ENCODE assay signal across 8 cellular contexts in the genomic region with DNA sequence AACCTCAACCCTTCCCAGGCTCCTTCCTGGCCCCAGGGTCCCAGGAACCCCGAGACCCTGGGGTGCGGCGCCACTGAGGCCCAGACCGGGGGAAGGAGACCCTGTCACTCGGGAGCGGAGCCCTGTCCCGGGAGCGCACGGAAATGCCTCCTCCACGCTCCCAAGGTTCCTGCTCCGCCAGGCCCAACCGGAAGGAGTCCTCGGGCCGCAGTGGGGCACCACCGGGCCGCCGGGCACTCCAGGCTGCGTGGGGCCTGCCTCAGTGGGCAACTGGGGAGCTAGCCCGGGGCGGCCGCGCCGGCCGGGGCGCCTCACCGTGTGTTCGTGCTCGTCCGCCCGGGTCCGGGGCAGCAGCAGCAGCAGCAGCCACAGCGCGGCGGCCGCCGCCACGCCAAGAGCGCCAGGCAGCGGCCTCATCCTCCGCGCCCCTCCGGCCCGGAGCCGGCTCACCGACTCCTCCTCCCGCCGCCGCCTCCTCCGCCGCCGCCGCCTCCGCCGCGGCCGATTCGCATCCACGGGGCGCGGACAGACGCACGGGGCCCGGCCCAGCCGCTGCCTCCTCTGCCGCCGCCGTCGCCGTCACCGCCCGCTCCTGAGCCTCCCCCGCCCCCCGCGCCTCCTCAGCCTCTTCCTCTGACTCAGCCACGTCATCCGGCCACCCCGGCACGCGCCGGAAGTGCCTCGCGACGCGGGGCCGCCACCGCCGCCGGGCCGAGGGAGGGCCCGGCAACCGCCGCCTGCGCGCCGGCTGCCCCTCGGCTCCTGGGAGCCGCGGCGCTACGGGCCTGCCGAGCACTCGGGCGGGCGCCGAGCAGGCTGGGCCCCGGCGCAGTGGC. TPM values are rescaled to one million over a fixed set of nuclear protein-coding genes. Genes with fewer than 3 reads are reported as not detected.
DNase-seq lines count a peak whose midpoint lies in the region; ATAC-seq, FAIRE-seq and TF ChIP-seq lines count a peak whose summit lies in the region.

TM9SF3 (minus strand) TSS at position 594 of the 836 bp plus-strand sequence; CDS start at position 417, 177 bp downstream.

- peak within 1 kb of the TSS; percentile 88 to 97 (median 93) for H3K4me3 ChIP-seq in BLaER1 treated with 17β-estradiol and CSF1 and Interleukin-3, amounts not matched to agents 10 nM and 100 nM
- H3K4me3 ChIP-seq in endodermal cell (ENCODE audit: low read length), result peak within 1 kb of the TSS; percentile 88

- H3K4me2 ChIP-seq in BLaER1 treated with 17β-estradiol and CSF1 and Interleukin-3, amounts not matched to agents 10 nM and 100 nM, result peak within 1 kb of the TSS; percentile 87 to 95 (median 91)

- peaks cover 43 to 60% (median 49%) of the 10 kb centered on the region in 11 experiments for H4K20me1 ChIP-seq in BLaER1 treated with 17β-estradiol and CSF1 and Interleukin-3, amounts not matched to agents 10 nM and 100 nM

- TF ChIP-seq CTCF in endodermal cell (conservative IDR thresholded peaks at IDR 0.05), result peak; percentile 29

- FAIRE-seq in GM19239 (lab: Jason Lieb, UNC), result peak; percentile 39

- no peaks in the 10 kb centered on the region for H3K27me3 Mint-ChIP-seq in endodermal cell (ENCODE audit: insufficient read depth)

- peak within 1 kb of the TSS; percentile 98 to 99 (median 99) for H3K9ac ChIP-seq in BLaER1 treated with 17β-estradiol and CSF1 and Interleukin-3, amounts not matched to agents 10 nM and 100 nM
- peak within 1 kb of the TSS; percentile 93 for H3K9ac ChIP-seq in endodermal cell (ENCODE audit: extremely low read depth, low read length, poor library complexity, severe bottlenecking)

- no peaks in the 10 kb centered on the region for H3K36me3 Mint-ChIP-seq in endodermal cell (ENCODE audit: low read depth)

- peaks cover 60 to 84% (median 74%) of the 10 kb centered on the region in 10 experiments for H3K4me1 ChIP-seq in BLaER1 treated with 17β-estradiol and CSF1 and Interleukin-3, amounts not matched to agents 10 nM and 100 nM
- peaks cover 6% of the 10 kb centered on the region for H3K4me1 ChIP-seq in endodermal cell (ENCODE audit: control insufficient read depth, insufficient read depth, low read length)

- 0 to 2% methylated on average over 13 to 107 of the region's 107 CpGs for WGBS in endodermal cell (ENCODE audit: insufficient coverage in 1 of 2, insufficient read length in 1 of 2), 2 experiments

- H3K4me3 Mint-ChIP-seq in endodermal cell, result no peak within 1 kb of the TSS

- no peaks in the 10 kb centered on the region for H3K9me3 ChIP-seq in BLaER1 treated with 17β-estradiol and CSF1 and Interleukin-3, amounts not matched to agents 10 nM and 100 nM (replicated peaks in 1 of 11)
- H3K9me3 ChIP-seq in endodermal cell (ENCODE audit: control insufficient read depth, low read length), result no peaks in the 10 kb centered on the region

- H3K27me3 ChIP-seq in BLaER1 treated with 17β-estradiol and CSF1 and Interleukin-3, amounts not matched to agents 10 nM and 100 nM, result no peaks in the 10 kb centered on the region
- H3K27me3 ChIP-seq in endodermal cell (ENCODE audit: control insufficient read depth, insufficient read depth, low read length, poor library complexity, severe bottlenecking), result no peaks in the 10 kb centered on the region

- peaks cover 0 to 33% (median 17%) of the 10 kb centered on the region in 11 experiments; a peak in 15 of 22 replicates for H3K36me3 ChIP-seq in BLaER1 treated with 17β-estradiol and CSF1 and Interleukin-3, amounts not matched to agents 10 nM and 100 nM
- H3K36me3 ChIP-seq in endodermal cell (ENCODE audit: control insufficient read depth, insufficient read depth, low read length), result peaks cover 4% of the 10 kb centered on the region

- H3K27ac ChIP-seq in BLaER1 treated with 17β-estradiol and CSF1 and Interleukin-3, amounts not matched to agents 10 nM and 100 nM, result peak within 1 kb of the TSS; percentile 97 to 99 (median 99)
- H3K27ac ChIP-seq in endodermal cell (ENCODE audit: low read depth, low read length), result peak within 1 kb of the TSS; percentile 89

- no peaks in the 10 kb centered on the region for H3K9me3 Mint-ChIP-seq in endodermal cell

- H3K4me1 Mint-ChIP-seq in endodermal cell, result peaks cover 13% of the 10 kb centered on the region

- peak; percentile 45 for ATAC-seq in HG03457 (IDR thresholded peaks at IDR 0.05; ENCODE audit: unreplicated experiment)

- H3K27ac Mint-ChIP-seq in endodermal cell, result peak within 1 kb of the TSS; percentile 92

- DNase-seq in GM19239 (ENCODE audit: insufficient read length, low spot score) (peak; percentile 80), endodermal cell (peak; percentile 93), mesenteric fat pad (ENCODE audit: low spot score) (peak; percentile 98)
- DNase-seq in NK-92 treated with Interleukin-12 subunit alpha and Interleukin-12 subunit beta, amount 100 ng/mL, for 24 hours (lab: John Stamatoyannopoulos, UW), result peak; percentile 80
- DNase-seq in activated CD8-positive, alpha-beta memory T cell treated with anti-CD3 and anti-CD28 coated beads for 48 hours (ENCODE audit: low read depth in 2 of 3, low spot score in 2 of 3), result peak; percentile 64 to 85 (median 78)
- DNase-seq in stimulated activated CD8-positive, alpha-beta memory T cell treated with anti-CD3 and anti-CD28 coated beads, Interleukin-15, amount 100 ng/mL, for 24 hours (ENCODE audit: low read depth), result peak; percentile 78

RNA-seq across cellular contexts. Expression of gene TM9SF3, which starts in this region (rescaled TPM):
- total RNA-seq in endodermal cell, result 100 to 1,000 TPM; 134 to 137 TPM
- polyA plus RNA-seq in endodermal cell (2013, experiment 1 of 2), result 82.4 TPM
- 76.5 TPM for polyA plus RNA-seq in endodermal cell (2013, experiment 2 of 2)
- total RNA-seq in mesenteric fat pad, result 139 TPM

Comparison
In these comparisons a context has a peak if more than half of its experiments do, and no peak if none do; other contexts are left out.
1. Peak in every context shown above with its lines: DNase-seq, ATAC-seq, H3K4me3 ChIP-seq and H3K27ac ChIP-seq.